Comparison of ENCODE assay signal across 15 cellular contexts in genomic region chr16:66519482-66519881, GRCh38. TPM values are rescaled to one million over a fixed set of nuclear protein-coding genes. Genes with fewer than 3 reads are reported as not detected.
DNase-seq lines count a peak whose midpoint lies in the region; ATAC-seq and TF ChIP-seq lines count a peak whose summit lies in the region.
"Had no signal": no experiment of that assay in that cellular context is flagged by ENCODE, and none has a peak within 500 bp of the region (broad histone marks: within the 10 kb centered on the region; RNA-seq: fewer than 3 reads in every experiment).

No MANE protein-coding gene starts in this region.

- no peaks in the 10 kb centered on the region for H3K36me3 Mint-ChIP-seq in stimulated activated naive CD8-positive, alpha-beta T cell treated with anti-CD3 and anti-CD28 coated beads, Interleukin-15, Interleukin-2, amounts not matched to agents 100 ng/mL and 50 ng/mL, for 24 hours (ENCODE audit: low read depth)
- H3K36me3 Mint-ChIP-seq in natural killer cell = no peaks in the 10 kb centered on the region

- no peaks in the 10 kb centered on the region for H3K27me3 Mint-ChIP-seq in stimulated activated naive CD8-positive, alpha-beta T cell treated with anti-CD3 and anti-CD28 coated beads, Interleukin-15, Interleukin-2, amounts not matched to agents 100 ng/mL and 50 ng/mL, for 24 hours
- no peaks in the 10 kb centered on the region for H3K27me3 Mint-ChIP-seq in stimulated activated naive CD8-positive, alpha-beta T cell treated with anti-CD3 and anti-CD28 coated beads, Interleukin-15, amount 100 ng/mL, for 72 hours
- no peaks in the 10 kb centered on the region for H3K27me3 Mint-ChIP-seq in natural killer cell (ENCODE audit: low read depth in 2 of 2)

- H3K27ac ChIP-seq in dorsolateral prefrontal cortex = peak overlapping the region in 56 of 59 donors; percentile 2 to 100 (median 76)
- H3K27ac ChIP-seq in vagina = peak overlapping the region; percentile 33
- no peak overlapping the region for H3K27ac ChIP-seq in ovary

- peak overlapping the region; percentile 21 for H3K27ac Mint-ChIP-seq in stimulated activated naive CD8-positive, alpha-beta T cell treated with anti-CD3 and anti-CD28 coated beads, Interleukin-15, Interleukin-2, amounts not matched to agents 100 ng/mL and 50 ng/mL, for 24 hours
- H3K27ac Mint-ChIP-seq in stimulated activated naive CD8-positive, alpha-beta T cell treated with anti-CD3 and anti-CD28 coated beads, Interleukin-15, amount 100 ng/mL, for 72 hours = peak overlapping the region in 1 of 2 donors; percentile 59
- peak overlapping the region; percentile 91 to 99 for H3K27ac Mint-ChIP-seq in natural killer cell
- H3K27ac Mint-ChIP-seq: WTC11 had no signal

- no peak for TF ChIP-seq CTCF in dorsolateral prefrontal cortex (IDR thresholded peaks at IDR 0.05 in 54 of 56, conservative IDR thresholded peaks at IDR 0.05 in 2 of 56; ENCODE audit: low read depth in 1 of 56, partially characterized antibody in 56 of 56)
- TF ChIP-seq CTCF in natural killer cell (IDR thresholded peaks at IDR 0.05) = no peak
- no peak for TF ChIP-seq CTCF in vagina (IDR thresholded peaks at IDR 0.05)
- no peak for TF ChIP-seq CTCF in ovary (IDR thresholded peaks at IDR 0.05)

- DNase-seq in stimulated activated naive CD8-positive, alpha-beta T cell treated with anti-CD3 and anti-CD28 coated beads, Interleukin-15, amount 100 ng/mL, for 72 hours = no peak
- DNase-seq in dorsolateral prefrontal cortex (no peak), natural killer cell (no peak), vagina (ENCODE audit: extremely low spot score in 2 of 2) (no peak), posterior vena cava (ENCODE audit: low spot score) (no peak), COLO829 (ENCODE audit: low spot score) (no peak), ovary (no peak)
- DNase-seq: activated naive CD4-positive, alpha-beta T cell; cortex of kidney; MV-4-11; SIG-M5 had no signal

- H3K36me3 ChIP-seq in vagina = no peaks in the 10 kb centered on the region
- H3K36me3 ChIP-seq in ovary = no peaks in the 10 kb centered on the region

- H3K4me3 ChIP-seq in dorsolateral prefrontal cortex (no peak overlapping the region), vagina (no peak overlapping the region), ovary (no peak overlapping the region)

- TF ChIP-seq POLR2A in vagina (IDR thresholded peaks at IDR 0.05) (no peak), ovary (IDR thresholded peaks at IDR 0.05) (no peak)

- WGBS in ovary, 3 donors = 79 to 84% (median 83%) methylated on average over 5 of the region's 5 CpGs

- no peak overlapping the region for H3K4me3 Mint-ChIP-seq in stimulated activated naive CD8-positive, alpha-beta T cell treated with anti-CD3 and anti-CD28 coated beads, Interleukin-15, Interleukin-2, amounts not matched to agents 100 ng/mL and 50 ng/mL, for 24 hours
- H3K4me3 Mint-ChIP-seq in stimulated activated naive CD8-positive, alpha-beta T cell treated with anti-CD3 and anti-CD28 coated beads, Interleukin-15, amount 100 ng/mL, for 72 hours = no peak overlapping the region
- peak overlapping the region; percentile 40 for H3K4me3 Mint-ChIP-seq in natural killer cell
- H3K4me3 Mint-ChIP-seq: WTC11 had no signal

- intact Hi-C loops in dorsolateral prefrontal cortex (cut with DNase I) (loop anchor here (5.0 to 10.0 kb wide), 3 partner anchors 33 to 85 kb away; partner anchors contain the start of genes CKLF (in 1 of the 2), CMTM3 (in 1 of the 2) and TK2 (in 1 of the 2)), natural killer cell (cut with micrococcal nuclease) (loop anchor here (5.0 kb wide), 1 partner anchor 68 kb away; no protein-coding TSS in a partner anchor), vagina (cut with DNase I) (no loop called here), posterior vena cava (cut with DNase I) (no loop called here), ovary (cut with DNase I) (loop anchor here in 3 of 4 donors (5.0 kb wide), 1 partner anchor 33 kb away; the partner anchor contains the start of genes CKLF (in 3 of the 3) and TK2 (in 3 of the 3))

- H3K27me3 ChIP-seq in dorsolateral prefrontal cortex = no peaks in the 10 kb centered on the region
- no peaks in the 10 kb centered on the region for H3K27me3 ChIP-seq in vagina
- H3K27me3 ChIP-seq in ovary = no peaks in the 10 kb centered on the region

- peaks cover 59% of the 10 kb centered on the region for H3K4me1 ChIP-seq in vagina
- H3K4me1 ChIP-seq in ovary (ENCODE audit: insufficient read depth) = peaks cover 22% of the 10 kb centered on the region

- no peaks in the 10 kb centered on the region for H3K9me3 Mint-ChIP-seq in stimulated activated naive CD8-positive, alpha-beta T cell treated with anti-CD3 and anti-CD28 coated beads, Interleukin-15, Interleukin-2, amounts not matched to agents 100 ng/mL and 50 ng/mL, for 24 hours
- no peaks in the 10 kb centered on the region for H3K9me3 Mint-ChIP-seq in stimulated activated naive CD8-positive, alpha-beta T cell treated with anti-CD3 and anti-CD28 coated beads, Interleukin-15, amount 100 ng/mL, for 72 hours
- H3K9me3 Mint-ChIP-seq in natural killer cell = no peaks in the 10 kb centered on the region

- peaks cover 98% of the 10 kb centered on the region for H3K4me1 Mint-ChIP-seq in stimulated activated naive CD8-positive, alpha-beta T cell treated with anti-CD3 and anti-CD28 coated beads, Interleukin-15, Interleukin-2, amounts not matched to agents 100 ng/mL and 50 ng/mL, for 24 hours (ENCODE audit: low read depth)
- H3K4me1 Mint-ChIP-seq in stimulated activated naive CD8-positive, alpha-beta T cell treated with anti-CD3 and anti-CD28 coated beads, Interleukin-15, amount 100 ng/mL, for 72 hours = peaks cover 94% of the 10 kb centered on the region
- H3K4me1 Mint-ChIP-seq in natural killer cell = peaks cover 81 to 87% of the 10 kb centered on the region in 2 donors

- TF ChIP-seq EP300 in ovary (IDR thresholded peaks at IDR 0.05) = no peak

- ATAC-seq in stimulated activated naive CD8-positive, alpha-beta T cell treated with anti-CD3 and anti-CD28 coated beads, Interleukin-15, amount 100 ng/mL, for 72 hours = no peak
- ATAC-seq in natural killer cell = no peak
- ATAC-seq: sciatic nerve, WTC11 had no signal

- H3K9me3 ChIP-seq in vagina (no peaks in the 10 kb centered on the region), ovary (no peaks in the 10 kb centered on the region)

RNA-seq across cellular contexts. Expression of gene TK2, which starts 30.4 kb away (rescaled TPM):
- total RNA-seq in dorsolateral prefrontal cortex (10 to 100 TPM; 39.7 to 71.2 (median 51.5) TPM), natural killer cell (10 to 100 TPM; 18.8 to 25.8 (median 25.1) TPM), vagina (43.2 TPM), posterior vena cava (10 to 100 TPM; 23.6 to 37.2 TPM), ovary (10 to 100 TPM; 17.0 to 42.0 (median 34.0) TPM)
- 10 to 100 TPM; 21.1 to 80.6 TPM for polyA plus RNA-seq in ovary

RNA-seq across cellular contexts. Expression of gene CKLF, which starts 32.9 kb away (rescaled TPM):
- 10 to 100 TPM in 119 of 120 experiments, 1 to 10 TPM in 1; 9.9 to 33.4 (median 19.9) TPM for total RNA-seq in dorsolateral prefrontal cortex
- 10 to 100 TPM; 48.0 to 69.7 (median 54.6) TPM for total RNA-seq in natural killer cell
- 52.3 TPM for total RNA-seq in vagina
- 10 to 100 TPM; 22.0 to 25.4 TPM for total RNA-seq in posterior vena cava
- total RNA-seq in ovary = 10 to 100 TPM; 22.3 to 46.8 (median 30.6) TPM
- 10 to 100 TPM; 34.2 to 36.7 TPM for polyA plus RNA-seq in ovary

RNA-seq across cellular contexts. Expression of gene CMTM1, which starts 46.8 kb away (rescaled TPM):
- total RNA-seq in dorsolateral prefrontal cortex (10 to 100 TPM in 61 of 120 experiments, 1 to 10 TPM in 59; 5.4 to 19.5 (median 10.1) TPM), natural killer cell (1 to 10 TPM; 4.4 to 8.5 (median 7.8) TPM), vagina (not detected), posterior vena cava (1 to 10 TPM; 2.1 to 3.1 TPM), ovary (1 to 10 TPM; 1.0 to 7.1 (median 4.9) TPM)
- under 1 TPM; 0.22 to 0.54 TPM for polyA plus RNA-seq in ovary

RNA-seq across cellular contexts. Expression of gene CMTM2, which starts 59.8 kb away (rescaled TPM):
- total RNA-seq in dorsolateral prefrontal cortex (1 to 10 TPM in 52 of 120 experiments, under 1 TPM in 37, not detected in 31; 0.43 to 5.1 (median 1.1) TPM), natural killer cell (1 to 10 TPM in 1 of 3 donors, under 1 TPM in 2; 0.61 to 1.6 (median 0.82) TPM), vagina (not detected), posterior vena cava (under 1 TPM in 1 of 2 donors, not detected in 1; 0.38 TPM), ovary (1 to 10 TPM in 1 of 7 donors, under 1 TPM in 1, not detected in 5; 0.38 to 1.8 TPM)
- under 1 TPM in 1 of 2 donors, not detected in 1; 0.21 TPM for polyA plus RNA-seq in ovary
- total RNA-seq: WTC11 had no signal
- polyA plus RNA-seq: BJ had no signal

Comparison
In these comparisons a context has a peak if more than half of its experiments do, and no peak if none do; other contexts are left out.
1. H3K27ac ChIP-seq: peak in dorsolateral prefrontal cortex (56 of 59) and vagina (single experiment); none in ovary (0 of 2).
2. intact Hi-C loops: an anchor here in dorsolateral prefrontal cortex (5.0 to 10.0 kb wide), natural killer cell (5.0 kb wide) and ovary (5.0 kb wide); none called in vagina and posterior vena cava.